ENCODE assay signal across 27 cellular contexts in the genomic region with DNA sequence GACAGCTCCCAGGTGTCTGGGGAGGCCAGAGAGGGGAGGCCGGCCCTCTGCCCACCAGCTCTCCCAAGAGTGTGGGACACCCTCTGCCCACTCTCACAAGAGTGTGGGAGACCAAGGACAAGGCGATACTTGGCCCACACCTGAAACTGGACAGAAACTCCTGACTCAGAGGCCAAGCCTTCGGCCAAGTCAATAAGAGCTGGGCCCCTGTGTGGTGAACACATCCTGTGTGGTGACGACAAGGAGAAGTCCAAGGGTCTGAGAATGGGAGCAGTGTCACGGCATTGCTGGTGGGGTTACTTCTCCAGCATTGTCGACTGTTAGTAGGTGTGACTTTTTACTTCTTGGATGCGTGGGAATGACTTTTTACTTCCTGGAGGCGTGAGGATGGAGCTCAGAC. TPM values are rescaled to one million over a fixed set of nuclear protein-coding genes. Genes with fewer than 3 reads are reported as not detected.
DNase-seq lines count a peak whose midpoint lies in the region; ATAC-seq and TF ChIP-seq lines count a peak whose summit lies in the region.
"Had no signal": no experiment of that assay in that cellular context is flagged by ENCODE, and none has a peak within 500 bp of the region (broad histone marks: within the 10 kb centered on the region; RNA-seq: fewer than 3 reads in every experiment).

No MANE protein-coding gene starts in this region.

- H3K36me3 ChIP-seq in GM23338 (ENCODE audit: insufficient read depth) = no peaks in the 10 kb centered on the region
- no peaks in the 10 kb centered on the region for H3K36me3 ChIP-seq in neural progenitor cell
- H3K36me3 ChIP-seq in ascending aorta = no peaks in the 10 kb centered on the region
- H3K36me3 ChIP-seq: left ventricle myocardium inferior, right lobe of liver had no signal

- H3K9me3 ChIP-seq in neural progenitor cell (ENCODE audit: low read depth) (no peaks in the 10 kb centered on the region), ascending aorta (no peaks in the 10 kb centered on the region)
- H3K9me3 ChIP-seq: left ventricle myocardium inferior, right lobe of liver had no signal

- no peak overlapping the region for H2AFZ ChIP-seq in GM23338
- no peak overlapping the region for H2AFZ ChIP-seq in neural progenitor cell (replicated peaks)

- H3K27ac Mint-ChIP-seq in GM23338 (0 out of 2 replicates have a peak overlapping the region, but pooled peaks have one; percentile 61), chondrocyte (ENCODE audit: unreplicated experiment) (peak overlapping the region; percentile 57), neural progenitor cell (peak overlapping the region; percentile 61)
- H3K27ac Mint-ChIP-seq: activated CD4-positive, alpha-beta memory T cell treated with anti-CD3 and anti-CD28 coated beads, Interleukin-2, amount 10 ng/mL, durations not matched to agents 7 days and 5 days; activated naive CD8-positive, alpha-beta T cell treated with anti-CD3 and anti-CD28 coated beads for 36 hours; brain; immature natural killer cell; nephron had no signal

- DNase-seq in GM23338 (ENCODE audit: low spot score) (no peak), RWPE1 (ENCODE audit: low spot score) (no peak), chondrocyte (ENCODE audit: low spot score) (no peak), neural progenitor cell (ENCODE audit: low spot score) (no peak), ascending aorta (ENCODE audit: low spot score in 2 of 2) (no peak), NCI-H2227 treated with DMSO at 0.1 percent for 48 hours (lab: John Stamatoyannopoulos, UW) (no peak), occipital lobe (lab: John Stamatoyannopoulos, UW) (no peak)
- DNase-seq: activated CD4-positive, alpha-beta memory T cell treated with anti-CD3 and anti-CD28 coated beads, Interleukin-2, amount 10 ng/mL, durations not matched to agents 7 days and 5 days; activated naive CD8-positive, alpha-beta T cell treated with anti-CD3 and anti-CD28 coated beads for 36 hours; effector memory CD4-positive, alpha-beta T cell; foreskin melanocyte; GOT3; hippocampal formation; immature natural killer cell; Kasumi-1; left ventricle myocardium inferior; NCI-H1092; NCI-H187; NCI-H748 treated with DMSO at 0.1 percent for 48 hours; right lobe of liver; stimulated activated naive CD8-positive, alpha-beta T cell treated with anti-CD3 and anti-CD28 coated beads, Interleukin-15, Interleukin-2, amounts not matched to agents 100 U/mL and 50 U/mL, for 24 hours; T1000 had no signal

- ATAC-seq in GM23338 (no peak), GM18861 (IDR thresholded peaks at IDR 0.05; ENCODE audit: unreplicated experiment) (no peak)
- ATAC-seq: activated CD4-positive, CD25-positive, alpha-beta regulatory T cell treated with anti-CD3 and anti-CD28 coated beads, Interleukin-2, amount 50 U/mL, for 24 hours; Right ventricle myocardium inferior; stimulated activated naive CD8-positive, alpha-beta T cell treated with anti-CD3 and anti-CD28 coated beads, Interleukin-15, Interleukin-2, amounts not matched to agents 100 U/mL and 50 U/mL, for 24 hours had no signal

- no peaks in the 10 kb centered on the region for H3K9me2 ChIP-seq in GM23338 (ENCODE audit: insufficient read depth)

- POLR2A ChIA-PET in RWPE1 (lab: Yijun Ruan, JAX; ENCODE audit: low non-redundant PET) = no interaction called here

- H3K4me3 ChIP-seq in GM23338 (no peak overlapping the region), neural progenitor cell (no peak overlapping the region), ascending aorta (no peak overlapping the region)
- H3K4me3 ChIP-seq: left ventricle myocardium inferior, right lobe of liver had no signal

- H3K4me3 Mint-ChIP-seq in GM23338 = no peak overlapping the region
- H3K4me3 Mint-ChIP-seq in chondrocyte (ENCODE audit: unreplicated experiment) = no peak overlapping the region
- H3K4me3 Mint-ChIP-seq in neural progenitor cell = no peak overlapping the region
- H3K4me3 Mint-ChIP-seq: activated CD4-positive, alpha-beta memory T cell treated with anti-CD3 and anti-CD28 coated beads, Interleukin-2, amount 10 ng/mL, durations not matched to agents 7 days and 5 days; activated naive CD8-positive, alpha-beta T cell treated with anti-CD3 and anti-CD28 coated beads for 36 hours; brain; immature natural killer cell; nephron had no signal

- H3K27me3 Mint-ChIP-seq in GM23338 (ENCODE audit: insufficient read depth, low read depth, poor library complexity) (peaks cover 29% of the 10 kb centered on the region), chondrocyte (ENCODE audit: low read depth) (no peaks in the 10 kb centered on the region), neural progenitor cell (ENCODE audit: insufficient read depth, low read depth) (peaks cover 10% of the 10 kb centered on the region)
- H3K27me3 Mint-ChIP-seq: activated naive CD8-positive, alpha-beta T cell treated with anti-CD3 and anti-CD28 coated beads for 36 hours; brain had no signal

- H3K4me2 ChIP-seq in GM23338 (no peak overlapping the region), neural progenitor cell (no peak overlapping the region)

- H3K9ac ChIP-seq in neural progenitor cell = no peak overlapping the region

- H3K9me3 Mint-ChIP-seq in GM23338 (peaks cover 2% of the 10 kb centered on the region; the same call in 1 of the 3 replicates), chondrocyte (ENCODE audit: low read depth) (no peaks in the 10 kb centered on the region), neural progenitor cell (peaks cover 7% of the 10 kb centered on the region)
- H3K9me3 Mint-ChIP-seq: activated CD4-positive, alpha-beta memory T cell treated with anti-CD3 and anti-CD28 coated beads, Interleukin-2, amount 10 ng/mL, durations not matched to agents 7 days and 5 days; activated naive CD8-positive, alpha-beta T cell treated with anti-CD3 and anti-CD28 coated beads for 36 hours; immature natural killer cell; nephron had no signal

- no peaks in the 10 kb centered on the region for H4K20me1 ChIP-seq in GM23338 (replicated peaks; ENCODE audit: insufficient read depth)
- no peaks in the 10 kb centered on the region for H4K20me1 ChIP-seq in neural progenitor cell (ENCODE audit: low read depth)

- no peak overlapping the region for H3K27ac ChIP-seq in GM23338 (ENCODE audit: low read depth)
- H3K27ac ChIP-seq in RWPE1 = peak overlapping the region; percentile 18; the same call in 1 of the 2 replicates
- no peak overlapping the region for H3K27ac ChIP-seq in neural progenitor cell
- H3K27ac ChIP-seq in ascending aorta = no peak overlapping the region
- H3K27ac ChIP-seq: left ventricle myocardium inferior, right lobe of liver had no signal

- intact Hi-C loops in ascending aorta (cut with DNase I) = no loop called here

- H3K4me1 Mint-ChIP-seq in GM23338 = peaks cover 43% of the 10 kb centered on the region
- peaks cover 41% of the 10 kb centered on the region for H3K4me1 Mint-ChIP-seq in chondrocyte (ENCODE audit: low read depth)
- peaks cover 39% of the 10 kb centered on the region for H3K4me1 Mint-ChIP-seq in neural progenitor cell
- H3K4me1 Mint-ChIP-seq: activated naive CD8-positive, alpha-beta T cell treated with anti-CD3 and anti-CD28 coated beads for 36 hours; immature natural killer cell had no signal

- no peaks in the 10 kb centered on the region for H3K79me2 ChIP-seq in GM23338 (replicated peaks; ENCODE audit: insufficient read depth)
- no peaks in the 10 kb centered on the region for H3K79me2 ChIP-seq in neural progenitor cell (ENCODE audit: low read depth)

- H3K36me3 Mint-ChIP-seq in GM23338 (ENCODE audit: low read depth) = no peaks in the 10 kb centered on the region
- no peaks in the 10 kb centered on the region for H3K36me3 Mint-ChIP-seq in chondrocyte (ENCODE audit: low read depth)
- H3K36me3 Mint-ChIP-seq in neural progenitor cell = no peaks in the 10 kb centered on the region
- H3K36me3 Mint-ChIP-seq: activated naive CD8-positive, alpha-beta T cell treated with anti-CD3 and anti-CD28 coated beads for 36 hours; brain had no signal

- H3K4me1 ChIP-seq in GM23338 (ENCODE audit: insufficient read depth) = peaks cover 21% of the 10 kb centered on the region
- peaks cover 32% of the 10 kb centered on the region for H3K4me1 ChIP-seq in neural progenitor cell
- no peaks in the 10 kb centered on the region for H3K4me1 ChIP-seq in ascending aorta
- H3K4me1 ChIP-seq: right lobe of liver had no signal

- TF ChIP-seq CTCF in GM23338 (conservative IDR thresholded peaks at IDR 0.05; ENCODE audit: low read depth in 2 of 2) (no peak), RWPE1 (conservative IDR thresholded peaks at IDR 0.05; ENCODE audit: low read depth) (no peak), chondrocyte (IDR thresholded peaks at IDR 0.05) (no peak), neural progenitor cell (IDR thresholded peaks at IDR 0.05) (no peak), ascending aorta (IDR thresholded peaks at IDR 0.05) (no peak)

- no peaks in the 10 kb centered on the region; the same call in 1 of the 2 replicates for H3F3A ChIP-seq in GM23338 (replicated peaks; ENCODE audit: low read depth)
- peaks cover 35% of the 10 kb centered on the region for H3F3A ChIP-seq in neural progenitor cell (ENCODE audit: low read depth)

- CTCF ChIA-PET in RWPE1 (lab: Yijun Ruan, JAX) = interaction anchor here (0.6 kb wide), 1 partner anchor 36 kb away, joined by 5 read pairs; no protein-coding TSS in a partner anchor

- H3K27me3 ChIP-seq in GM23338 (ENCODE audit: insufficient read depth) (no peaks in the 10 kb centered on the region), neural progenitor cell (no peaks in the 10 kb centered on the region), ascending aorta (no peaks in the 10 kb centered on the region)
- H3K27me3 ChIP-seq: right lobe of liver had no signal

TF ChIP-seq in GM23338, 12 proteins besides CTCF, POLR2A, EP300 and RAD21 (continues in another document):
- no peak for TF ChIP-seq STAT1 (IDR thresholded peaks at IDR 0.05; ENCODE audit: unreplicated experiment)
- TF ChIP-seq, protein P1, sequence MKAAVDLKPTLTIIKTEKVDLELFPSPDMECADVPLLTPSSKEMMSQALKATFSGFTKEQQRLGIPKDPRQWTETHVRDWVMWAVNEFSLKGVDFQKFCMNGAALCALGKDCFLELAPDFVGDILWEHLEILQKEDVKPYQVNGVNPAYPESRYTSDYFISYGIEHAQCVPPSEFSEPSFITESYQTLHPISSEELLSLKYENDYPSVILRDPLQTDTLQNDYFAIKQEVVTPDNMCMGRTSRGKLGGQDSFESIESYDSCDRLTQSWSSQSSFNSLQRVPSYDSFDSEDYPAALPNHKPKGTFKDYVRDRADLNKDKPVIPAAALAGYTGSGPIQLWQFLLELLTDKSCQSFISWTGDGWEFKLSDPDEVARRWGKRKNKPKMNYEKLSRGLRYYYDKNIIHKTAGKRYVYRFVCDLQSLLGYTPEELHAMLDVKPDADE (IDR thresholded peaks at IDR 0.05) = no peak

RNA-seq across cellular contexts. Expression of gene F2RL1, which starts 14.6 kb away (rescaled TPM):
- 27.1 and 32.1 TPM in 2 replicates for total RNA-seq in GM23338 (2014; rRNA removed; shearing (Covaris generic))
- 15.3 and 16.2 TPM in 2 replicates for polyA plus RNA-seq in GM23338 (2016; fragmentation: Nextera tagmentation; extraction: Ambion mirVana)
- total RNA-seq in chondrocyte (1.2 to 1.9 TPM (median 1.9 TPM) in 3 replicates), neural progenitor cell (ENCODE audit: low replicate concordance) (9.3 and 10.6 TPM in 2 replicates), ascending aorta (0.53 TPM), occipital lobe (2.8 TPM)

RNA-seq across cellular contexts. Expression of gene S100Z, which starts 45.5 kb away (rescaled TPM):
- not detected in 2 replicates for total RNA-seq in GM23338 (2014; rRNA removed; shearing (Covaris generic))
- polyA plus RNA-seq in GM23338 (2016; fragmentation: Nextera tagmentation; extraction: Ambion mirVana) = not detected in 2 replicates
- total RNA-seq in chondrocyte (not detected in 3 replicates), neural progenitor cell (ENCODE audit: low replicate concordance) (not detected in 2 replicates), ascending aorta (not detected), occipital lobe (0.47 TPM)
- total RNA-seq: left ventricle myocardium inferior, Right ventricle myocardium inferior had no signal
